In genomic region chr3:50162034-50162883, GRCh38 we compare ENCODE assay signal across 2 cellular contexts.
TF ChIP-seq lines count a peak whose summit lies in the region.

No MANE protein-coding gene starts in this region.

TF ChIP-seq in SK-N-SH, 30 proteins besides CTCF, POLR2A, EP300 and RAD21:
- TF ChIP-seq REST (IDR thresholded peaks at IDR 0.05; ENCODE audit: low read depth, low read length) (no peak), ELF1 (IDR thresholded peaks at IDR 0.05) (no peak), MXI1 (IDR thresholded peaks at IDR 0.05; ENCODE audit: low read depth, low read length) (no peak), CHD2 (IDR thresholded peaks at IDR 0.05; ENCODE audit: low read length, partially characterized antibody) (no peak), SIN3A (IDR thresholded peaks at IDR 0.05; ENCODE audit: borderline replicate concordance, low read depth, low read length) (no peak), RCOR1 (IDR thresholded peaks at IDR 0.05; ENCODE audit: low read length) (no peak), IRF3 (IDR thresholded peaks at IDR 0.05; ENCODE audit: low read depth, low read length) (no peak), YY1 (IDR thresholded peaks at IDR 0.05; ENCODE audit: low read depth) (no peak), TAF1 (IDR thresholded peaks at IDR 0.05; ENCODE audit: borderline replicate concordance, low read depth, low read length) (no peak), GABPA (IDR thresholded peaks at IDR 0.05; ENCODE audit: low read depth) (no peak), SMC3 (IDR thresholded peaks at IDR 0.05; ENCODE audit: low read depth, low read length) (no peak), TCF12 (IDR thresholded peaks at IDR 0.05) (no peak), MEF2A (IDR thresholded peaks at IDR 0.05; ENCODE audit: borderline replicate concordance, low read depth) (no peak), ZBTB33 (IDR thresholded peaks at IDR 0.05; ENCODE audit: borderline replicate concordance, low read depth) (no peak), PBX3 (IDR thresholded peaks at IDR 0.05) (no peak), RXRA (IDR thresholded peaks at IDR 0.05; ENCODE audit: borderline replicate concordance, low read depth) (no peak), POLR2AphosphoS5 (IDR thresholded peaks at IDR 0.05; ENCODE audit: low read depth, low read length) (no peak), NRF1 (IDR thresholded peaks at IDR 0.05; ENCODE audit: low read depth, low read length) (no peak), USF2 (IDR thresholded peaks at IDR 0.05; ENCODE audit: borderline replicate concordance, low read depth, low read length) (no peak)

TF ChIP-seq in SK-N-SH treated with all-trans-retinoic acid at 6 μM for 48 hours, 23 proteins besides CTCF, POLR2A, EP300 and RAD21 (continued from another document):
- TF ChIP-seq TSHZ2 (CRISPR knock-in tag; IDR thresholded peaks at IDR 0.05) (no peak), CREB5 (CRISPR knock-in tag; IDR thresholded peaks at IDR 0.05; ENCODE audit: low read depth) (no peak), ESRRG (CRISPR knock-in tag; IDR thresholded peaks at IDR 0.05) (no peak), PATZ1 (CRISPR knock-in tag; IDR thresholded peaks at IDR 0.05; ENCODE audit: borderline replicate concordance) (no peak), TOX (CRISPR knock-in tag; IDR thresholded peaks at IDR 0.05; ENCODE audit: borderline replicate concordance) (no peak), ZC3H10 (CRISPR knock-in tag; IDR thresholded peaks at IDR 0.05) (no peak), POU6F1 (CRISPR knock-in tag; IDR thresholded peaks at IDR 0.05; ENCODE audit: borderline replicate concordance, low read depth) (no peak), GLIS3 (CRISPR knock-in tag; IDR thresholded peaks at IDR 0.05) (no peak), SNAI2 (CRISPR knock-in tag; IDR thresholded peaks at IDR 0.05) (no peak), ZFP3 (CRISPR knock-in tag; IDR thresholded peaks at IDR 0.05) (no peak), ARNTL (CRISPR knock-in tag; IDR thresholded peaks at IDR 0.05; ENCODE audit: borderline replicate concordance, low read depth) (no peak), BACH2 (CRISPR knock-in tag; IDR thresholded peaks at IDR 0.05; ENCODE audit: borderline replicate concordance) (no peak), OSR1 (CRISPR knock-in tag; IDR thresholded peaks at IDR 0.05) (no peak), ZFP30 (CRISPR knock-in tag; IDR thresholded peaks at IDR 0.05) (no peak)
TF ChIP-seq in SK-N-SH treated with all-trans-retinoic acid at 6 μM for 48 hours: peak in this region for 0.
